Comparison of ENCODE assay signal across 34 cellular contexts in the genomic region with DNA sequence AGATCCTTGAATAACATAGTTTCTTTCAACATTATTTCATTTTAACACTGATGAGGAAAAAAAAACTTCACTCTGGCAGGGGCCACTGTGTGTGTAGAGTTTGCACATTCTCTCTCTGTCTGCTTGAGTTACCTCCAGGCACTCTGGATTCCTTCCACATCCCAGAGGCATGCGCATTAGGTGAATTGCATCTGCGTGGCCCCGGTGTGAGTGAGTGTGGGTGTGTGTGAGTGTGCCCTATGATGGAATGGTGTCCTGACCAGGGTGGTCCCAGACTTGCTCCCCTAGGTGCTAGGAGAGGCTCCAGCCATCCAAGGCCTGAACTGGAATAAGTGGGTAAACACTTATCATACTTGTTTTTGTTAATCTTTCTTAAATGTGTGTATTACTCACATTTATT.
"Had no signal": no experiment of that assay in that cellular context is flagged by ENCODE, and none has a peak within 500 bp of the region (broad histone marks: within the 10 kb centered on the region; RNA-seq: fewer than 3 reads in every experiment).

No MANE protein-coding gene starts in this region.

- H3K9ac ChIP-seq: KMS-11 had no signal

- H3K27me3 ChIP-seq: adrenal gland had no signal

- H3K4me1 ChIP-seq: adrenal gland had no signal

- H3K4me2 ChIP-seq: KMS-11, PC-9 had no signal

- H3K4me3 ChIP-seq: adrenal gland, PC-9 had no signal

- H2AFZ ChIP-seq: PC-9 had no signal

- H3K9me3 ChIP-seq: adrenal gland had no signal

- H3K36me3 ChIP-seq: adrenal gland had no signal

- DNase-seq: activated B cell treated with CpG ODN at 0.5 μM for 24 hours; activated CD4-positive, alpha-beta memory T cell treated with anti-CD3 and anti-CD28 coated beads for 36 hours; activated CD4-positive, alpha-beta T cell treated with anti-CD3 and anti-CD28 coated beads for 4 hours; activated CD4-positive, alpha-beta T cell treated with anti-CD3 and anti-CD28 coated beads, Interleukin-2, amount 50 U/mL, for 1 hour; activated CD4-positive, CD25-positive, alpha-beta regulatory T cell treated with anti-CD3 and anti-CD28 coated beads, Interleukin-2, amount 50 U/mL, for 72 hours; activated CD8-positive, alpha-beta memory T cell treated with anti-CD3 and anti-CD28 coated beads, Interleukin-2, amount 50 U/mL, for 4 hours; activated effector memory CD4-positive, alpha-beta T cell treated with Interleukin-2 at 50 U/mL for 16 hours; activated naive CD4-positive, alpha-beta T cell treated with anti-CD3 and anti-CD28 coated beads for 36 hours; activated T-cell treated with anti-CD3 and anti-CD28 coated beads for 4 hours; activated T-cell treated with anti-CD3 and anti-CD28 coated beads, Interleukin-2, amount 50 U/mL, for 4 hours; adrenal gland; central memory CD4-positive, alpha-beta T cell; MM.1S; NCI-H1092 treated with DMSO at 0.1 percent for 48 hours; NCI-H1417 treated with DMSO at 0.1 percent for 48 hours; NCI-H187 treated with DMSO at 0.1 percent for 48 hours; NCI-H2081; NCI-H2171 treated with DMSO at 0.1 percent for 48 hours; NCI-H2227 treated with DMSO at 0.1 percent for 48 hours; NCI-H446; NCI-H524; NCI-H69; NCI-H82; PC-9; SIG-M5; SW 1271; T-helper 1 cell; T-helper 2 cell; T-helper 9 cell had no signal

- H3K27ac ChIP-seq: adrenal gland, KMS-11, PC-9, RWPE1, VCaP had no signal

- ATAC-seq: activated naive CD4-positive, alpha-beta T cell treated with anti-CD3 and anti-CD28 coated beads, Interleukin-2, amount 50 U/mL, for 72 hours; activated T-cell treated with anti-CD3 and anti-CD28 coated beads, Interleukin-2, amount 50 U/mL, for 4 hours; Right ventricle myocardium inferior had no signal
